21 cellular contexts compared by ENCODE assay signal in genomic region chr12:100752841-100753240, GRCh38. TPM values are rescaled to one million over a fixed set of nuclear protein-coding genes. Genes with fewer than 3 reads are reported as not detected.
DNase-seq lines count a peak whose midpoint lies in the region; FAIRE-seq and TF ChIP-seq lines count a peak whose summit lies in the region.
"Had no signal": no experiment of that assay in that cellular context is flagged by ENCODE, and none has a peak within 500 bp of the region (broad histone marks: within the 10 kb centered on the region; RNA-seq: fewer than 3 reads in every experiment).

No MANE protein-coding gene starts in this region.

- FAIRE-seq in bronchial epithelial cell (lab: Jason Lieb, UNC) (no peak), GM12891 (lab: Jason Lieb, UNC) (no peak)

- no peaks in the 10 kb centered on the region for H3K9me3 ChIP-seq in adrenal gland (replicated peaks in 1 of 3)
- H3K9me3 ChIP-seq: BE2C, SJSA1 had no signal

- H3K27ac ChIP-seq in adrenal gland = no peak overlapping the region
- H3K27ac ChIP-seq: RWPE1, SJSA1 had no signal

- no peaks in the 10 kb centered on the region for H3K36me3 ChIP-seq in bronchial epithelial cell (ENCODE audit: control insufficient read depth, insufficient read depth, low read length)
- H3K36me3 ChIP-seq in adrenal gland (replicated peaks in 1 of 2) = no peaks in the 10 kb centered on the region
- H3K36me3 ChIP-seq: BE2C, SJSA1 had no signal

- TF ChIP-seq POLR2A in GM12891 (IDR thresholded peaks at IDR 0.05; ENCODE audit: low read depth, low read length) (no peak), adrenal gland (IDR thresholded peaks at IDR 0.05) (no peak)

- 64 to 80% (median 71%) methylated on average over 2 of the region's 2 CpGs for WGBS in adrenal gland, 4 donors

- H3K27me3 ChIP-seq in bronchial epithelial cell (ENCODE audit: control insufficient read depth, insufficient read depth, low read length) (no peaks in the 10 kb centered on the region), adrenal gland (no peaks in the 10 kb centered on the region)
- H3K27me3 ChIP-seq: BE2C, SJSA1 had no signal

- no peaks in the 10 kb centered on the region for H3K4me1 ChIP-seq in adrenal gland (replicated peaks in 1 of 2)
- H3K4me1 ChIP-seq: BE2C, SJSA1 had no signal

- TF ChIP-seq CTCF in AG10803 (conservative IDR thresholded peaks at IDR 0.05; ENCODE audit: low read length) (no peak), bronchial epithelial cell (IDR thresholded peaks at IDR 0.05; ENCODE audit: insufficient read depth, low read length, severe bottlenecking) (no peak), adrenal gland (IDR thresholded peaks at IDR 0.05) (no peak)

- intact Hi-C loops in adrenal gland (cut with DNase I) = no loop called here

- no peak overlapping the region for H3K4me3 ChIP-seq in AG10803 (ENCODE audit: low read length)
- no peak overlapping the region for H3K4me3 ChIP-seq in bronchial epithelial cell (ENCODE audit: low read depth, low read length)
- H3K4me3 ChIP-seq in adrenal gland = no peak overlapping the region
- H3K4me3 ChIP-seq: SJSA1 had no signal

- DNase-seq in AG10803 (ENCODE audit: low read depth) (peak; percentile 5), HT1080 (ENCODE audit: low read depth) (peak; percentile 11), bronchial epithelial cell (ENCODE audit: low read depth) (peak; percentile 85), kidney tubule cell (ENCODE audit: low spot score) (peak; percentile 53), GM12891 (ENCODE audit: insufficient read length, low spot score) (no peak), RPMI8226 (no peak), adrenal gland (no peak), NCI-H1105 (lab: John Stamatoyannopoulos, UW) (no peak)
- DNase-seq: BE2C; Calu3; CD4-positive, alpha-beta T cell; DMS79 treated with DMSO at 0.1 percent for 48 hours; GOT3; KBM-7; NCI-H1092; NCI-H1694; NCI-H2107; NCI-H345; NCI-H69 had no signal

TF ChIP-seq in GM12891, 5 proteins besides CTCF, POLR2A, EP300 and RAD21:
- TF ChIP-seq SPI1 (IDR thresholded peaks at IDR 0.05; ENCODE audit: low read depth, low read length) = no peak
- TF ChIP-seq PAX5 (IDR thresholded peaks at IDR 0.05; ENCODE audit: insufficient read depth, low read length, severe bottlenecking) = no peak
- no peak for TF ChIP-seq POLR2AphosphoS5 (IDR thresholded peaks at IDR 0.05; ENCODE audit: low read depth, low read length)
- TF ChIP-seq POU2F2 (IDR thresholded peaks at IDR 0.05; ENCODE audit: low read depth, low read length) = no peak
- no peak for TF ChIP-seq TAF1 (IDR thresholded peaks at IDR 0.05; ENCODE audit: low read depth, low read length)

RNA-seq across cellular contexts. Expression of gene ANO4, which starts 41.7 kb away (rescaled TPM):
- 0.26 TPM in 1 of 2 replicates, not detected in the other for total RNA-seq in HT1080 (2014; rRNA removed; shearing (Covaris generic))
- polyA plus RNA-seq in HT1080 (2015; cell fraction: cytosol; rRNA removed) = 0.07 and 0.09 TPM in 2 replicates
- 0.09 and 0.25 TPM in 2 replicates for polyA plus RNA-seq in HT1080 (2015; cell fraction: nucleus; rRNA removed)
- total RNA-seq in bronchial epithelial cell (2.4 TPM in 2 replicates), adrenal gland (10 to 100 TPM in 5 of 8 donors, 1 to 10 TPM in 3; 7.2 to 37.4 (median 16.9) TPM)
- polyA plus RNA-seq in GM12891 (2012; ENCODE audit: low read depth, missing spikeins) = not detected
- polyA plus RNA-seq in adrenal gland = 10 to 100 TPM in 1 of 3 donors, 1 to 10 TPM in 2; 5.6 to 10.8 (median 9.2) TPM
- total RNA-seq: CD4-positive, alpha-beta T cell had no signal

Comparison
In these comparisons a context has a peak if more than half of its experiments do, and no peak if none do; other contexts are left out.
1. DNase-seq: peak in AG10803 (single experiment), HT1080 (single experiment), bronchial epithelial cell (single experiment) and kidney tubule cell (single experiment); none in GM12891 (single experiment), RPMI8226 (single experiment), adrenal gland (0 of 7) and NCI-H1105 (single experiment).